ENCODE assay signal across 11 cellular contexts in the genomic region with DNA sequence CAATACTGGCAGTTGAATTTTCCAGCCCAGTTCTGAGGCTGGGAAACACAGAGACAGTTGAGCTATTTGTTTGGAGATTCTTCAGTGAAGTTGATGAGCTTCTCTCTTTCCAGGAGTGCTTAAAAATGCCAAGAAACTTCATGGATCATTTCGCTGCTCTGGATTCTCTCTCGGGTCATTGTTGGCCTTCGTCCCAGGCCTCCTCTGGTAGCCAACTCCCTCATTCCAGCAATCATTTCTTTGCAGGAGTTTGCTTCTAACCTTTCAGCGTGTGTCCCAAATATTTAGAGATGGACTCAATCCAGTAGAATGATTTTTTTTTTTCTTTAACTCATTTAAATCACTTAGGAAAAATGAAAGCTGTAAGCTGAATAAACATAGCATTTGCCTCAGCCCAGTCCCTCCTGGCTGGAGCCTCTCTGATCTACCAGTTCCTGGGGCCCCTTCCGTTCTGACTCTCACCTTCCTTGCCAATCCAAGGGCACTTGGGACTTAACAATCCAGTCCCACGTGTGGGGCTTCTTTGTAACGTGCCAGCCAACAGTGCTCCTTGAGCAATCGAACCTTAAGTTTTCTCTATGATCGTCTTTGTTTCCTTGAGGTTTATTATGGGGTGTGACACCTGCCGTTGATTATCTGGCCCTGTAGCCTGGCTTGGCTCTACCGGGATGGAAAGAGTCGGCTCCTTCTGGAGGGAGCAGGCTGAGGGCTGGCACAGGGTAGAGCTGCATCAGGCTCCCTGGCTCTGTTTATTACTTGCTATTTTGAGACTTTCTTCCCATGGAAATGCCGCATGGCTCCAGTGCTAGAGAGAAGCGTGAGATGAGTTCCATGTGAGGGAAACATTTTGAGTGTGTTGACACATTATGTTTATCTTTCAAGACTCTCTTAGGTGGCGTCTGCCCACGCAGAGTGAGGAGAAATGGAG.
DNase-seq lines count a peak whose midpoint lies in the region; ATAC-seq and TF ChIP-seq lines count a peak whose summit lies in the region.
"Had no signal": no experiment of that assay in that cellular context is flagged by ENCODE, and none has a peak within 500 bp of the region (broad histone marks: within the 10 kb centered on the region; RNA-seq: fewer than 3 reads in every experiment).

No MANE protein-coding gene starts in this region.

- no peaks in the 10 kb centered on the region for H3K9me3 ChIP-seq in gastrocnemius medialis

- H3K27ac ChIP-seq in gastrocnemius medialis = peak overlapping the region; percentile 12 to 48 (median 16)

- no peaks in the 10 kb centered on the region for H3K36me3 ChIP-seq in gastrocnemius medialis

- H3K27me3 ChIP-seq in gastrocnemius medialis = no peaks in the 10 kb centered on the region

- in situ Hi-C loops in gastrocnemius medialis (cut with MboI; ENCODE audit: low sequenced_read_pairs in 4 of 4) = no loop called here

- H3K4me3 ChIP-seq in gastrocnemius medialis = peak overlapping the region in 1 of 4 donors; percentile 6

- peaks cover 0 to 4% of the 10 kb centered on the region in 2 donors for H3K4me1 ChIP-seq in gastrocnemius medialis

- intact Hi-C loops in gastrocnemius medialis (cut with DNase I; ENCODE audit: low total_unique reads) = no loop called here

- no peak for TF ChIP-seq CTCF in gastrocnemius medialis (IDR thresholded peaks at IDR 0.05 in 4 of 5, conservative IDR thresholded peaks at IDR 0.05 in 1 of 5)

- TF ChIP-seq POLR2A in gastrocnemius medialis (IDR thresholded peaks at IDR 0.05) = no peak

- ATAC-seq in gastrocnemius medialis (peak; percentile 75 to 81), HG02870 (IDR thresholded peaks at IDR 0.05; ENCODE audit: unreplicated experiment) (no peak), GM19455 (IDR thresholded peaks at IDR 0.05; ENCODE audit: unreplicated experiment) (no peak), GM21423 (IDR thresholded peaks at IDR 0.05; ENCODE audit: unreplicated experiment) (no peak)
- ATAC-seq: stimulated activated naive CD8-positive, alpha-beta T cell treated with anti-CD3 and anti-CD28 coated beads, Interleukin-15, Interleukin-2, amounts not matched to agents 100 U/mL and 50 U/mL, for 24 hours had no signal

- DNase-seq in GM04503 (ENCODE audit: low read depth) (peak; percentile 77), cerebellum (ENCODE audit: low spot score) (peak; percentile 1), hippocampal formation (lab: John Stamatoyannopoulos, UW) (peak; percentile 1 to 2), gastrocnemius medialis (peak in 1 of 2 donors; percentile 36), foreskin melanocyte (no peak)
- DNase-seq: CD4-positive, CD25-positive, alpha-beta regulatory T cell; NCI-H146; stimulated activated naive CD8-positive, alpha-beta T cell treated with anti-CD3 and anti-CD28 coated beads, Interleukin-15, Interleukin-2, amounts not matched to agents 100 U/mL and 50 U/mL, for 24 hours had no signal

Comparison
In these comparisons a context has a peak if more than half of its experiments do, and no peak if none do; other contexts are left out.
1. ATAC-seq: peak in gastrocnemius medialis (2 of 2); none in HG02870 (single experiment), GM19455 (single experiment) and GM21423 (single experiment).